1 cellular context compared by ENCODE assay signal in the genomic region with DNA sequence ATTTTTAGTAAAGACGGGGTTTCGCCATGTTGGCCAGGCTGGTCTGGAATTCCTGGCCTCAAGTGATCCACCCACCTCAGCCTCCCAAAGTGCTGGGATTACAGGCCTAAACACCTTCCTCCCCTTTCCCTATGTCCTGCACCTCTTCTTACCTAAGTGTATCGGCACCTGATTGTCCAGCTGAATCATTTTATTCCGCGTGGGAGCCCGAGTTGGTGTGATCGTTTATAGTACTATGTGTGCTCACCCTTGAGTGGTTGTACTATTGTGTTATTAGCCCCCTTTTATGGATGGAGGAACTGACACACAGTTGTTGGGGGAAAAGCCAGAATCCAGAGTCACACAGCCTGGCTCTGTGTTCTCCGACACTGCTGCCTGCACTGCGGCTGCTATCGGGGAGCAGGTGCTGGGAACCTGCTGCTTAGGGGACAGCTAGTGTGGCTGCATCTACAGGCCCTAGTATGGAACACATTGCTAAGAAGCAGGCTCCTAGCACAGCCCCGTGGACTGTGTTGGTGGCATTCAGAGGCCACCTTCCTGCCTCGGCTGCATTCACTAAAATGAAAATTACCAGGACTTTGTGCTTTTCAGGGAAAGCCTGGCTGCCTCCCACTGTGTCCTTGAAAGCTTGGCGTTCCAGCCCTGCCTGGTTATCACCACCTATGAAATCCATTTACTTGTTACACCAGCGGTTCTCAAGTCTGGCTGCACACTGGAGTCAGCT.
TF ChIP-seq lines count a peak whose summit lies in the region.

No MANE protein-coding gene starts in this region.

TF ChIP-seq in K562, 482 proteins besides CTCF, POLR2A, EP300 and RAD21:
- TF ChIP-seq YBX1 (IDR thresholded peaks at IDR 0.05) (no peak), RBFOX2 (IDR thresholded peaks at IDR 0.05; ENCODE audit: low read depth, low read length) (peak; percentile 51), POLR2AphosphoS2 (IDR thresholded peaks at IDR 0.05; ENCODE audit: low read length) (0 out of 2 replicates have a peak, but pooled peaks have one; percentile 40), POLR2AphosphoS5 (IDR thresholded peaks at IDR 0.05; ENCODE audit: control insufficient read depth, insufficient read depth, low read depth, low read length) (peak; percentile 28), POLR2B (IDR thresholded peaks at IDR 0.05; ENCODE audit: low read depth, partially characterized antibody) (peak; percentile 54), SUPT5H (IDR thresholded peaks at IDR 0.05) (peak; percentile 52), PHTF2 (CRISPR knock-in tag; IDR thresholded peaks at IDR 0.05) (0 out of 2 replicates have a peak, but pooled peaks have one; percentile 36), POLR2G (IDR thresholded peaks at IDR 0.05; ENCODE audit: low read depth, low read length) (peak; percentile 50; the same call in 1 of the 2 replicates)
- TF ChIP-seq, protein P1, sequence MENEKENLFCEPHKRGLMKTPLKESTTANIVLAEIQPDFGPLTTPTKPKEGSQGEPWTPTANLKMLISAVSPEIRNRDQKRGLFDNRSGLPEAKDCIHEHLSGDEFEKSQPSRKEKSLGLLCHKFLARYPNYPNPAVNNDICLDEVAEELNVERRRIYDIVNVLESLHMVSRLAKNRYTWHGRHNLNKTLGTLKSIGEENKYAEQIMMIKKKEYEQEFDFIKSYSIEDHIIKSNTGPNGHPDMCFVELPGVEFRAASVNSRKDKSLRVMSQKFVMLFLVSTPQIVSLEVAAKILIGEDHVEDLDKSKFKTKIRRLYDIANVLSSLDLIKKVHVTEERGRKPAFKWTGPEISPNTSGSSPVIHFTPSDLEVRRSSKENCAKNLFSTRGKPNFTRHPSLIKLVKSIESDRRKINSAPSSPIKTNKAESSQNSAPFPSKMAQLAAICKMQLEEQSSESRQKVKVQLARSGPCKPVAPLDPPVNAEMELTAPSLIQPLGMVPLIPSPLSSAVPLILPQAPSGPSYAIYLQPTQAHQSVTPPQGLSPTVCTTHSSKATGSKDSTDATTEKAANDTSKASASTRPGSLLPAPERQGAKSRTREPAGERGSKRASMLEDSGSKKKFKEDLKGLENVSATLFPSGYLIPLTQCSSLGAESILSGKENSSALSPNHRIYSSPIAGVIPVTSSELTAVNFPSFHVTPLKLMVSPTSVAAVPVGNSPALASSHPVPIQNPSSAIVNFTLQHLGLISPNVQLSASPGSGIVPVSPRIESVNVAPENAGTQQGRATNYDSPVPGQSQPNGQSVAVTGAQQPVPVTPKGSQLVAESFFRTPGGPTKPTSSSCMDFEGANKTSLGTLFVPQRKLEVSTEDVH (IDR thresholded peaks at IDR 0.05; ENCODE audit: low read depth, partially characterized antibody) = peak; percentile 18
- TF ChIP-seq, protein P2, sequence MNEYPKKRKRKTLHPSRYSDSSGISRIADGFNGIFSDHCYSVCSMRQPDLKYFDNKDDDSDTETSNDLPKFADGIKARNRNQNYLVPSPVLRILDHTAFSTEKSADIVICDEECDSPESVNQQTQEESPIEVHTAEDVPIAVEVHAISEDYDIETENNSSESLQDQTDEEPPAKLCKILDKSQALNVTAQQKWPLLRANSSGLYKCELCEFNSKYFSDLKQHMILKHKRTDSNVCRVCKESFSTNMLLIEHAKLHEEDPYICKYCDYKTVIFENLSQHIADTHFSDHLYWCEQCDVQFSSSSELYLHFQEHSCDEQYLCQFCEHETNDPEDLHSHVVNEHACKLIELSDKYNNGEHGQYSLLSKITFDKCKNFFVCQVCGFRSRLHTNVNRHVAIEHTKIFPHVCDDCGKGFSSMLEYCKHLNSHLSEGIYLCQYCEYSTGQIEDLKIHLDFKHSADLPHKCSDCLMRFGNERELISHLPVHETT (CRISPR knock-in tag; conservative IDR thresholded peaks at IDR 0.05 in 1 of 2, IDR thresholded peaks at IDR 0.05 in 1 of 2) = no peak
TF ChIP-seq in K562: peak in this region for 8.
